In the genomic region with DNA sequence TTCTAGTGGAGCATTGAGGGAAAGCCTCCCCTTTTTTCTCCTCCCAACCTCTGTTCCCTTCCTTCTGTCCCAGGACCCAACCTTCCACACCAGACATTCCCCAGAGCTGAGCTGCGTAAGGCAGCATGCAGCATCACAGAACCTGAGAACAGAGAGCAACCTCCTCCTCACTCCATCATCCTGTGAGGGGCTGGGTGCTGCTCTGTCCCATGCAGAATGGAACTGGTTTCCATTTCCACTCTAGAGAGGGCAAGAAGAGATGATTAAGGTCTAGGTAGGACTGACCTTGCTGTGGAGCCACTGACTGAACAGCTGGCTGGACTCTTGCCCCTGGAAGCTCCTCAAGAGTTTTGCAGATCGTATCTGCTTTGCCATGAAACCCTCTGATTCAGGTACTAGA, we compare ENCODE assay signal across 27 cellular contexts. TPM values are rescaled to one million over a fixed set of nuclear protein-coding genes. Genes with fewer than 3 reads are reported as not detected.
DNase-seq lines count a peak whose midpoint lies in the region; ATAC-seq, FAIRE-seq and TF ChIP-seq lines count a peak whose summit lies in the region.
"Had no signal": no experiment of that assay in that cellular context is flagged by ENCODE, and none has a peak within 500 bp of the region (broad histone marks: within the 10 kb centered on the region; RNA-seq: fewer than 3 reads in every experiment).

No MANE protein-coding gene starts in this region.

- H3K9me3 ChIP-seq in T-helper 17 cell (ENCODE audit: control insufficient read depth, low read length, poor library complexity, severe bottlenecking), result no peaks in the 10 kb centered on the region

- no peak overlapping the region for H3K4me3 Mint-ChIP-seq in activated CD8-positive, alpha-beta memory T cell treated with anti-CD3 and anti-CD28 coated beads, Interleukin-2, amount 10 ng/mL, durations not matched to agents 7 days and 5 days
- H3K4me3 Mint-ChIP-seq in T-helper 17 cell, result peak overlapping the region; percentile 60
- H3K4me3 Mint-ChIP-seq in activated naive CD8-positive, alpha-beta T cell, result peak overlapping the region; percentile 69
- peak overlapping the region; percentile 54 for H3K4me3 Mint-ChIP-seq in stimulated activated effector memory CD8-positive, alpha-beta T cell treated with anti-CD3 and anti-CD28 coated beads, Interleukin-12 subunit alpha, Interleukin-12 subunit beta, amount 100 ng/mL, for 72 hours
- no peak overlapping the region for H3K4me3 Mint-ChIP-seq in type B pancreatic cell
- H3K4me3 Mint-ChIP-seq: activated B cell treated with CpG ODN at 0.5 μM for 24 hours, H9, memory B cell had no signal

- peak overlapping the region; percentile 78 for H3K27ac Mint-ChIP-seq in activated CD8-positive, alpha-beta memory T cell treated with anti-CD3 and anti-CD28 coated beads, Interleukin-2, amount 10 ng/mL, durations not matched to agents 7 days and 5 days
- H3K27ac Mint-ChIP-seq in T-helper 17 cell (no peak overlapping the region), type B pancreatic cell (no peak overlapping the region)
- H3K27ac Mint-ChIP-seq in activated naive CD8-positive, alpha-beta T cell, result peak overlapping the region; percentile 99
- H3K27ac Mint-ChIP-seq in stimulated activated effector memory CD8-positive, alpha-beta T cell treated with anti-CD3 and anti-CD28 coated beads, Interleukin-12 subunit alpha, Interleukin-12 subunit beta, amount 100 ng/mL, for 72 hours, result peak overlapping the region; percentile 80
- H3K27ac Mint-ChIP-seq: activated B cell treated with CpG ODN at 0.5 μM for 24 hours, H9, memory B cell, progenitor cell of endocrine pancreas had no signal

- ATAC-seq in activated CD8-positive, alpha-beta memory T cell treated with anti-CD3 and anti-CD28 coated beads, Interleukin-2, amount 10 ng/mL, durations not matched to agents 7 days and 5 days, result peak; percentile 28
- no peak for ATAC-seq in T-helper 17 cell
- peak; percentile 57 for ATAC-seq in stimulated activated effector memory CD8-positive, alpha-beta T cell treated with anti-CD3 and anti-CD28 coated beads, Interleukin-12 subunit alpha, Interleukin-12 subunit beta, amount 100 ng/mL, for 72 hours
- ATAC-seq: left cardiac atrium had no signal

- no peaks in the 10 kb centered on the region for H3K36me3 Mint-ChIP-seq in activated CD8-positive, alpha-beta memory T cell treated with anti-CD3 and anti-CD28 coated beads, Interleukin-2, amount 10 ng/mL, durations not matched to agents 7 days and 5 days
- H3K36me3 Mint-ChIP-seq in T-helper 17 cell (ENCODE audit: low read depth) (no peaks in the 10 kb centered on the region), type B pancreatic cell (no peaks in the 10 kb centered on the region)
- H3K36me3 Mint-ChIP-seq in activated naive CD8-positive, alpha-beta T cell, result peaks cover 10% of the 10 kb centered on the region
- H3K36me3 Mint-ChIP-seq in stimulated activated effector memory CD8-positive, alpha-beta T cell treated with anti-CD3 and anti-CD28 coated beads, Interleukin-12 subunit alpha, Interleukin-12 subunit beta, amount 100 ng/mL, for 72 hours, result no peaks in the 10 kb centered on the region
- H3K36me3 Mint-ChIP-seq: memory B cell had no signal

- H3K9me3 Mint-ChIP-seq in activated CD8-positive, alpha-beta memory T cell treated with anti-CD3 and anti-CD28 coated beads, Interleukin-2, amount 10 ng/mL, durations not matched to agents 7 days and 5 days (ENCODE audit: low read depth), result no peaks in the 10 kb centered on the region
- H3K9me3 Mint-ChIP-seq in activated naive CD8-positive, alpha-beta T cell (ENCODE audit: low read depth), result no peaks in the 10 kb centered on the region
- H3K9me3 Mint-ChIP-seq in stimulated activated effector memory CD8-positive, alpha-beta T cell treated with anti-CD3 and anti-CD28 coated beads, Interleukin-12 subunit alpha, Interleukin-12 subunit beta, amount 100 ng/mL, for 72 hours, result no peaks in the 10 kb centered on the region
- no peaks in the 10 kb centered on the region for H3K9me3 Mint-ChIP-seq in type B pancreatic cell
- H3K9me3 Mint-ChIP-seq: activated B cell treated with CpG ODN at 0.5 μM for 24 hours, H9, memory B cell had no signal

- no peak for DNase-seq in activated CD8-positive, alpha-beta memory T cell treated with anti-CD3 and anti-CD28 coated beads, Interleukin-2, amount 10 ng/mL, durations not matched to agents 7 days and 5 days
- no peak for DNase-seq in activated CD8-positive, alpha-beta memory T cell treated with anti-CD3 and anti-CD28 coated beads, Interleukin-2, amount 50 U/mL, for 4 hours
- DNase-seq in T-helper 17 cell (no peak), type B pancreatic cell (ENCODE audit: extremely low spot score, unreplicated experiment) (no peak), middle frontal gyrus (ENCODE audit: extremely low spot score, low spot score) (no peak), RCC 7860 (ENCODE audit: low spot score) (no peak)
- peak in 1 of 2 donors; percentile 55 for DNase-seq in stimulated activated effector memory CD8-positive, alpha-beta T cell treated with anti-CD3 and anti-CD28 coated beads, Interleukin-12 subunit alpha, Interleukin-12 subunit beta, amount 100 ng/mL, for 72 hours (ENCODE audit: low spot score in 2 of 2)
- DNase-seq: activated B cell treated with CpG ODN at 0.5 μM for 24 hours; activated CD8-positive, alpha-beta memory T cell treated with anti-CD3 and anti-CD28 coated beads, Interleukin-2, amount 50 U/mL, for 48 hours; amniotic stem cell; dermis blood vessel endothelial cell; EL; H9; head of caudate nucleus; Karpas-422; left cardiac atrium; NCI-H2081 treated with DMSO at 0.1 percent for 48 hours; NCI-H510A; NK-92 treated with Interleukin-12 subunit alpha and Interleukin-12 subunit beta, amount 100 ng/mL, for 24 hours; substantia nigra; T1000 had no signal

- no peak for TF ChIP-seq CTCF in type B pancreatic cell (conservative IDR thresholded peaks at IDR 0.05)

- H3K27me3 Mint-ChIP-seq in activated CD8-positive, alpha-beta memory T cell treated with anti-CD3 and anti-CD28 coated beads, Interleukin-2, amount 10 ng/mL, durations not matched to agents 7 days and 5 days, result no peaks in the 10 kb centered on the region
- no peaks in the 10 kb centered on the region for H3K27me3 Mint-ChIP-seq in T-helper 17 cell
- no peaks in the 10 kb centered on the region for H3K27me3 Mint-ChIP-seq in activated naive CD8-positive, alpha-beta T cell
- peaks cover 8% of the 10 kb centered on the region for H3K27me3 Mint-ChIP-seq in type B pancreatic cell
- H3K27me3 Mint-ChIP-seq: activated B cell treated with CpG ODN at 0.5 μM for 24 hours had no signal

- peaks cover 84% of the 10 kb centered on the region for H3K4me1 Mint-ChIP-seq in activated CD8-positive, alpha-beta memory T cell treated with anti-CD3 and anti-CD28 coated beads, Interleukin-2, amount 10 ng/mL, durations not matched to agents 7 days and 5 days
- H3K4me1 Mint-ChIP-seq in T-helper 17 cell (peaks cover 73% of the 10 kb centered on the region), type B pancreatic cell (ENCODE audit: unreplicated experiment) (no peaks in the 10 kb centered on the region)
- peaks cover 95% of the 10 kb centered on the region for H3K4me1 Mint-ChIP-seq in activated naive CD8-positive, alpha-beta T cell (ENCODE audit: low read depth)
- peaks cover 81% of the 10 kb centered on the region for H3K4me1 Mint-ChIP-seq in stimulated activated effector memory CD8-positive, alpha-beta T cell treated with anti-CD3 and anti-CD28 coated beads, Interleukin-12 subunit alpha, Interleukin-12 subunit beta, amount 100 ng/mL, for 72 hours
- H3K4me1 Mint-ChIP-seq: activated B cell treated with CpG ODN at 0.5 μM for 24 hours, H9, memory B cell had no signal

- CTCF ChIA-PET in activated CD8-positive, alpha-beta memory T cell treated with anti-CD3 and anti-CD28 coated beads, Interleukin-2, amount 10 ng/mL, durations not matched to agents 7 days and 5 days (lab: Charles Lee), result interaction anchor here (0.8 to 1.9 kb wide), 2 partner anchors 12 kb away, joined by 3 to 5 read pairs; no protein-coding TSS in a partner anchor

- FAIRE-seq in RCC 7860 (lab: Jason Lieb, UNC), result no peak
- FAIRE-seq: D721Med, urothelium cell line had no signal

RNA-seq across cellular contexts. Expression of gene IL7R, which starts 30.1 kb away (rescaled TPM):
- total RNA-seq in activated CD8-positive, alpha-beta memory T cell treated with anti-CD3 and anti-CD28 coated beads, Interleukin-2, amount 10 ng/mL, durations not matched to agents 7 days and 5 days, result 10 to 100 TPM; 10.4 to 30.7 TPM
- total RNA-seq in T-helper 17 cell (1,000 to 10,000 TPM in 1 of 2 donors, 100 to 1,000 TPM in 1; 860 to 1,128 TPM), type B pancreatic cell (ENCODE audit: low replicate concordance) (not detected in 2 replicates)
- total RNA-seq: H9, HT-29, progenitor cell of endocrine pancreas had no signal

Comparison
In these comparisons a context has a peak if more than half of its experiments do, and no peak if none do; other contexts are left out.
1. H3K27ac Mint-ChIP-seq: peak in activated CD8-positive, alpha-beta memory T cell treated with anti-CD3 and anti-CD28 coated beads, Interleukin-2, amount 10 ng/mL, durations not matched to agents 7 days and 5 days (single experiment), activated naive CD8-positive, alpha-beta T cell (single experiment) and stimulated activated effector memory CD8-positive, alpha-beta T cell treated with anti-CD3 and anti-CD28 coated beads, Interleukin-12 subunit alpha, Interleukin-12 subunit beta, amount 100 ng/mL, for 72 hours (single experiment); none in T-helper 17 cell (single experiment) and type B pancreatic cell (single experiment).
2. H3K4me3 Mint-ChIP-seq: peak in T-helper 17 cell (single experiment), activated naive CD8-positive, alpha-beta T cell (single experiment) and stimulated activated effector memory CD8-positive, alpha-beta T cell treated with anti-CD3 and anti-CD28 coated beads, Interleukin-12 subunit alpha, Interleukin-12 subunit beta, amount 100 ng/mL, for 72 hours (single experiment); none in activated CD8-positive, alpha-beta memory T cell treated with anti-CD3 and anti-CD28 coated beads, Interleukin-2, amount 10 ng/mL, durations not matched to agents 7 days and 5 days (single experiment) and type B pancreatic cell (single experiment).
3. RNA of gene IL7R, which starts 30.1 kb away (total RNA-seq): 860 to 1,128 TPM in T-helper 17 cell; 10.4 to 30.7 TPM in activated CD8-positive, alpha-beta memory T cell treated with anti-CD3 and anti-CD28 coated beads, Interleukin-2, amount 10 ng/mL, durations not matched to agents 7 days and 5 days and not detected in type B pancreatic cell; every median in the first group is over 10 times any median in the second.